In the genomic region with DNA sequence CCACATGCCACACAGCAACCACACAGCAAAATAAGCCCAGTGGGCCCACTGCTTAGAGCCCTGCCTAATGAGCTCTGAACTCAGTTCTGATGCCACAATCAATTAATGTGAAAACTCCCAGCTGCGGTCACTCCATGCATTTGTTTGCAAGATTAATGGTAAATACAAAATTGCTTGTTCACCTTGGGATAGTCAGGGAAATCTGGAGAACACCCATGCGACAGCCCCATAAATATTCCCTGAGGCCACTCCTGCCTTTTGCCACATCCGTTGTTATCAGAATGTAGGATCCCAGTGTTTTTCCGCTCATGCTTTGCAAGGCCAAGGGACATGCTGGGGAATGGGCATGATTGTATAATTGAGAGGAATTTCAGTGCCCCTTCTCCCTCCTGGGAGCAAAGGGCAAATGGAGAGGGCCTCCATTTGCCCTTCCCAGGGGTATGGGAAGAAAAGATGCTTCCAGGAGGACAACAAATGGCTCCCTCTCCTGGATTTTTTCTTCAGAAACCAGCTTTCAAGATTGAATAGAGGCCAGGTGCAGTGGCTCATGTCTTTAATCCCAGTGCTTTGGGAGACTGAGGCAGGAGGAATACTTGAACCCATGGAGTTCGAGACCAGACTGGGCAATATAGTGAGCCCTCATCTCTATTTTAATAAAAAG, we compare ENCODE assay signal across 2 cellular contexts.
TF ChIP-seq lines count a peak whose summit lies in the region.

No MANE protein-coding gene starts in this region.

TF ChIP-seq in GM23338, 12 proteins besides CTCF, POLR2A, EP300 and RAD21:
- TF ChIP-seq ZNF114 (CRISPR knock-in tag; IDR thresholded peaks at IDR 0.05) (no peak), ZNF331 (CRISPR knock-in tag; IDR thresholded peaks at IDR 0.05; ENCODE audit: low read depth) (no peak), POLR2AphosphoS5 (IDR thresholded peaks at IDR 0.05; ENCODE audit: low read depth) (no peak), EZH2 (IDR thresholded peaks at IDR 0.05; ENCODE audit: low read depth, unreplicated experiment) (no peak), ETS1 (IDR thresholded peaks at IDR 0.05) (no peak)

TF ChIP-seq in H1, 55 proteins besides CTCF, POLR2A, EP300 and RAD21:
- no peak for TF ChIP-seq SAP30 (IDR thresholded peaks at IDR 0.05; ENCODE audit: insufficient read depth, insufficient replicate concordance, low read length)
- 0 out of 2 replicates have a peak, but pooled peaks have one; percentile 21 for TF ChIP-seq YY1 (IDR thresholded peaks at IDR 0.05; ENCODE audit: low read depth, low read length)
